Comparison of ENCODE assay signal across 15 cellular contexts in genomic region chr9:35000535-35001284, GRCh38. TPM values are rescaled to one million over a fixed set of nuclear protein-coding genes. Genes with fewer than 3 reads are reported as not detected.
DNase-seq lines count a peak whose midpoint lies in the region; ATAC-seq and TF ChIP-seq lines count a peak whose summit lies in the region.
"Had no signal": no experiment of that assay in that cellular context is flagged by ENCODE, and none has a peak within 500 bp of the region (broad histone marks: within the 10 kb centered on the region; RNA-seq: fewer than 3 reads in every experiment).

No MANE protein-coding gene starts in this region.

- intact Hi-C loops in activated CD4-positive, alpha-beta T cell treated with anti-CD3 and anti-CD28 coated beads, Interleukin-2, amount 10 ng/mL, durations not matched to agents 24 days and 14 days (cut with micrococcal nuclease), result loop anchor here (1.0 to 5.0 kb wide), 2 partner anchors 8 to 52 kb away; no protein-coding TSS in a partner anchor

- no peak for TF ChIP-seq CTCF in fibroblast of mammary gland (conservative IDR thresholded peaks at IDR 0.05; ENCODE audit: control insufficient read depth, insufficient read depth, low read depth, low read length)

- H3K27me3 Mint-ChIP-seq in activated CD4-positive, alpha-beta T cell treated with anti-CD3 and anti-CD28 coated beads, Interleukin-2, amount 10 ng/mL, durations not matched to agents 24 days and 14 days, result no peaks in the 10 kb centered on the region
- H3K27me3 Mint-ChIP-seq: natural killer cell treated with Interleukin-12 subunit alpha and Interleukin-12 subunit beta and Interleukin-15 and Interleukin-18, amount 100 ng/mL, for 72 hours had no signal

- no peaks in the 10 kb centered on the region for H3K27me3 ChIP-seq in skeletal muscle satellite cell (ENCODE audit: control insufficient read depth, insufficient read depth, low read length)
- H3K27me3 ChIP-seq: spleen, tibial nerve had no signal

- no peak for DNase-seq in activated CD4-positive, alpha-beta T cell treated with anti-CD3 and anti-CD28 coated beads, Interleukin-2, amount 10 ng/mL, durations not matched to agents 24 days and 14 days
- no peak for DNase-seq in activated CD4-positive, alpha-beta T cell treated with anti-CD3 and anti-CD28 coated beads, Interleukin-2, amount 50 U/mL, for 4 hours
- peak; percentile 28 for DNase-seq in OCI-M1 (lab: John Stamatoyannopoulos, UW)
- peak; percentile 83 for DNase-seq in fibroblast of mammary gland (ENCODE audit: low read depth)
- DNase-seq in NCI-H510A treated with DMSO at 0.1 percent for 48 hours (lab: John Stamatoyannopoulos, UW), result no peak
- DNase-seq: DMS153, immature natural killer cell, NCI-H748 treated with DMSO at 0.1 percent for 48 hours, SIG-M5, spleen had no signal

- no peak overlapping the region for H3K9ac ChIP-seq in skeletal muscle satellite cell (ENCODE audit: low read depth, low read length)

- H3K36me3 Mint-ChIP-seq in activated CD4-positive, alpha-beta T cell treated with anti-CD3 and anti-CD28 coated beads, Interleukin-2, amount 10 ng/mL, durations not matched to agents 24 days and 14 days (ENCODE audit: low read depth), result peaks cover 8% of the 10 kb centered on the region
- H3K36me3 Mint-ChIP-seq: immature natural killer cell; natural killer cell treated with Interleukin-12 subunit alpha and Interleukin-12 subunit beta and Interleukin-15 and Interleukin-18, amount 100 ng/mL, for 72 hours had no signal

- H3K4me3 ChIP-seq in fibroblast of mammary gland (ENCODE audit: control insufficient read depth, low read depth, low read length), result no peak overlapping the region
- H3K4me3 ChIP-seq in skeletal muscle satellite cell (ENCODE audit: low read length), result no peak overlapping the region
- H3K4me3 ChIP-seq: spleen, tibial nerve had no signal

- H3K4me1 Mint-ChIP-seq in activated CD4-positive, alpha-beta T cell treated with anti-CD3 and anti-CD28 coated beads, Interleukin-2, amount 10 ng/mL, durations not matched to agents 24 days and 14 days, result peaks cover 37% of the 10 kb centered on the region
- H3K4me1 Mint-ChIP-seq: immature natural killer cell had no signal

- peak overlapping the region; percentile 81 for H3K27ac Mint-ChIP-seq in activated CD4-positive, alpha-beta T cell treated with anti-CD3 and anti-CD28 coated beads, Interleukin-2, amount 10 ng/mL, durations not matched to agents 24 days and 14 days
- H3K27ac Mint-ChIP-seq: immature natural killer cell; natural killer cell treated with Interleukin-12 subunit alpha and Interleukin-12 subunit beta and Interleukin-15 and Interleukin-18, amount 100 ng/mL, for 72 hours had no signal

- H3K36me3 ChIP-seq in skeletal muscle satellite cell (ENCODE audit: insufficient read depth, low read length), result peaks cover 28% of the 10 kb centered on the region

- peaks cover 25% of the 10 kb centered on the region for H3K4me1 ChIP-seq in skeletal muscle satellite cell (ENCODE audit: control insufficient read depth, insufficient read depth, low read length)

- H3K9me3 ChIP-seq in skeletal muscle satellite cell (replicated peaks; ENCODE audit: low read length), result no peaks in the 10 kb centered on the region
- H3K9me3 ChIP-seq: spleen, tibial nerve had no signal

- peaks cover 2% of the 10 kb centered on the region for H3K9me3 Mint-ChIP-seq in activated CD4-positive, alpha-beta T cell treated with anti-CD3 and anti-CD28 coated beads, Interleukin-2, amount 10 ng/mL, durations not matched to agents 24 days and 14 days
- H3K9me3 Mint-ChIP-seq: immature natural killer cell; natural killer cell treated with Interleukin-12 subunit alpha and Interleukin-12 subunit beta and Interleukin-15 and Interleukin-18, amount 100 ng/mL, for 72 hours had no signal

- ATAC-seq in GM19324 (IDR thresholded peaks at IDR 0.05; ENCODE audit: low FRiP score, unreplicated experiment) (no peak), HG03342 (IDR thresholded peaks at IDR 0.05; ENCODE audit: unreplicated experiment) (no peak)

- H3K4me3 Mint-ChIP-seq in activated CD4-positive, alpha-beta T cell treated with anti-CD3 and anti-CD28 coated beads, Interleukin-2, amount 10 ng/mL, durations not matched to agents 24 days and 14 days, result no peak overlapping the region
- H3K4me3 Mint-ChIP-seq: immature natural killer cell; natural killer cell treated with Interleukin-12 subunit alpha and Interleukin-12 subunit beta and Interleukin-15 and Interleukin-18, amount 100 ng/mL, for 72 hours had no signal

- H3K4me2 ChIP-seq in skeletal muscle satellite cell (ENCODE audit: low read length), result peak overlapping the region; percentile 34

RNA-seq across cellular contexts. Expression of gene DNAJB5, which starts 11.2 kb away (rescaled TPM):
- 7.7 and 10.6 TPM in 2 replicates for total RNA-seq in activated CD4-positive, alpha-beta T cell treated with anti-CD3 and anti-CD28 coated beads, Interleukin-2, amount 10 ng/mL, durations not matched to agents 24 days and 14 days
- 8.3 and 10.6 TPM in 2 replicates for total RNA-seq in skeletal muscle satellite cell (2012; rRNA removed)

RNA-seq across cellular contexts. Expression of gene PHF24, which starts 42.6 kb away (rescaled TPM):
- 0.14 and 0.57 TPM in 2 replicates for total RNA-seq in activated CD4-positive, alpha-beta T cell treated with anti-CD3 and anti-CD28 coated beads, Interleukin-2, amount 10 ng/mL, durations not matched to agents 24 days and 14 days
- total RNA-seq in skeletal muscle satellite cell (2012; rRNA removed), result not detected in 2 replicates
- total RNA-seq: natural killer cell treated with Interleukin-12 subunit alpha and Interleukin-12 subunit beta and Interleukin-15 and Interleukin-18, amount 100 ng/mL, for 72 hours had no signal

Comparison
In these comparisons a context has a peak if more than half of its experiments do, and no peak if none do; other contexts are left out.
1. DNase-seq: peak in OCI-M1 (single experiment) and fibroblast of mammary gland (single experiment); none in activated CD4-positive, alpha-beta T cell treated with anti-CD3 and anti-CD28 coated beads, Interleukin-2, amount 10 ng/mL, durations not matched to agents 24 days and 14 days (single experiment), activated CD4-positive, alpha-beta T cell treated with anti-CD3 and anti-CD28 coated beads, Interleukin-2, amount 50 U/mL, for 4 hours (0 of 2) and NCI-H510A treated with DMSO at 0.1 percent for 48 hours (single experiment).